In the genomic region with DNA sequence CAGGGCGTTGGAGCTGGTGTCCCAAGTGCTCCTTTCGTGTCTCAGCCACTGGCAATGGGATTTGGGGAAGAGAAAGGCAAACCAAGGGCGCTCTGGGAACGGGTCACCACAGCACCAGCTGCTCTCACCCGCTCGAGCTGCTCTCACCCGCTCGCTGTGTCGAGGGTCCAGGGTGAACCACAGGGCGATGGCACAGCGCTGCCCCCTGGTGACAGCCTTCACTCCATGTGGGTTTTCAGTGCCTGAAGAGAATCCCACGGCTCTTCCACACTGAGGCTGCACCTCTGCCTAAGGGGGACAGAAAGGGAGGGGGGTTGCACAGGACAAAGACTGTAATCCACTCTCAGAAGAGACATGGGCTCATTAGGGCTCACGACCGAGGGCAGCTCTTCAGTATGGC, we compare ENCODE assay signal across 9 cellular contexts. TPM values are rescaled to one million over a fixed set of nuclear protein-coding genes. Genes with fewer than 3 reads are reported as not detected.
A peak's percentile ranks its signal among the peaks of the same experiment; 100 is the strongest.
DNase-seq lines count a peak whose midpoint lies in the region; ATAC-seq, FAIRE-seq and TF ChIP-seq lines count a peak whose summit lies in the region.
"Had no signal": no experiment of that assay in that cellular context is flagged by ENCODE, and none has a peak within 500 bp of the region (broad histone marks: within the 10 kb centered on the region; RNA-seq: fewer than 3 reads in every experiment).

No MANE protein-coding gene starts in this region.

- no peaks in the 10 kb centered on the region for H3K9me1 ChIP-seq in keratinocyte (ENCODE audit: control insufficient read depth, extremely low read depth, insufficient read depth, low read length)

- FAIRE-seq in keratinocyte (lab: Jason Lieb, UNC) = no peak

- CTCF ChIA-PET in RWPE1 (lab: Yijun Ruan, JAX) = interaction anchor here (0.5 to 0.9 kb wide), 4 partner anchors 21 to 789 kb away, joined by 3 to 5 read pairs (median 3); no protein-coding TSS in a partner anchor

- ATAC-seq in GM19452 (IDR thresholded peaks at IDR 0.05; ENCODE audit: unreplicated experiment) (no peak), HG02798 (IDR thresholded peaks at IDR 0.05; ENCODE audit: poor library complexity, unreplicated experiment) (no peak)

- peaks cover 14 to 26% of the 10 kb centered on the region in 2 experiments for H3K36me3 ChIP-seq in keratinocyte (ENCODE audit: control insufficient read depth in 2 of 2, extremely low read depth in 1 of 2, insufficient read depth in 2 of 2, low read length in 2 of 2)

- no peak overlapping the region for H3K9ac ChIP-seq in keratinocyte (ENCODE audit: control insufficient read depth, extremely low read depth, insufficient read depth, low read length)

- dilution Hi-C loops in keratinocyte (cut with MboI; ENCODE audit: extremely low pct_ligation_motif_present, low sequenced_read_pairs) = no loop called here

- no peaks in the 10 kb centered on the region for H3K9me3 ChIP-seq in keratinocyte (ENCODE audit: control insufficient read depth, low read depth, low read length)

- H3K79me2 ChIP-seq in keratinocyte (ENCODE audit: control insufficient read depth, insufficient read depth, low read length) = no peaks in the 10 kb centered on the region

- POLR2A ChIA-PET in RWPE1 (lab: Yijun Ruan, JAX; ENCODE audit: low non-redundant PET) = no interaction called here

- intact Hi-C loops in activated T-helper 1 cell treated with anti-CD3 and anti-CD28 coated beads, Interleukin-12 subunit alpha, Interleukin-12 subunit beta, Interleukin-2, Interleukin-4 antibody, amounts not matched to agents 30 ng/mL and 10 ng/mL and 1 ng/mL, durations not matched to agents 14 hours and 24 hours and 36 hours (cut with micrococcal nuclease) = loop anchor here (1.0 to 5.0 kb wide), 3 partner anchors 169 to 600 kb away; no protein-coding TSS in a partner anchor

- no peak overlapping the region for H3K27ac Mint-ChIP-seq in activated T-helper 1 cell treated with anti-CD3 and anti-CD28 coated beads, Interleukin-12 subunit alpha, Interleukin-12 subunit beta, Interleukin-2, Interleukin-4 antibody, amounts not matched to agents 30 ng/mL and 10 ng/mL and 1 ng/mL, durations not matched to agents 14 hours and 24 hours and 36 hours
- H3K27ac Mint-ChIP-seq: activated naive CD4-positive, alpha-beta T cell treated with anti-CD3 and anti-CD28 coated beads, Interleukin-2, amount 50 U/mL, for 24 hours had no signal

- TF ChIP-seq CTCF in RWPE1 (conservative IDR thresholded peaks at IDR 0.05; ENCODE audit: low read depth) (no peak; the same call in 1 of the 2 replicates), keratinocyte (optimal IDR thresholded peaks at IDR 0.05 in 1 of 3, IDR thresholded peaks at IDR 0.05 in 1 of 3, conservative IDR thresholded peaks at IDR 0.05 in 1 of 3; ENCODE audit: extremely low read depth in 1 of 3, insufficient read depth in 2 of 3, low read length in 3 of 3) (peak; percentile 62 to 85 (median 74))

- no peak overlapping the region for H3K4me3 ChIP-seq in keratinocyte (ENCODE audit: control insufficient read depth in 2 of 3, extremely low read depth in 1 of 3, insufficient read depth in 2 of 3, low read depth in 1 of 3, low read length in 3 of 3)

- peaks cover 20% of the 10 kb centered on the region for H3K4me1 ChIP-seq in keratinocyte (ENCODE audit: control insufficient read depth, extremely low read depth, insufficient read depth, low read length)

- peak; percentile 14 for DNase-seq in activated T-helper 1 cell treated with Interleukin-2 at 50 U/mL for 16 hours (ENCODE audit: low read depth)
- no peak for DNase-seq in activated T-helper 1 cell treated with anti-CD3 and anti-CD28 coated beads, Interleukin-12 subunit alpha, Interleukin-12 subunit beta, Interleukin-2, Interleukin-4 antibody, amounts not matched to agents 30 ng/mL and 10 ng/mL and 1 ng/mL, durations not matched to agents 14 hours and 24 hours and 36 hours (ENCODE audit: low spot score)
- no peak for DNase-seq in RWPE1 (ENCODE audit: low spot score)
- peak; percentile 64 for DNase-seq in astrocyte of the hippocampus (ENCODE audit: low read depth, low spot score)
- no peak for DNase-seq in keratinocyte (ENCODE audit: low read depth, low spot score)
- peak; percentile 27 for DNase-seq in stimulated activated CD8-positive, alpha-beta memory T cell treated with anti-CD3 and anti-CD28 coated beads, Interleukin-4, amount 100 ng/mL, for 24 hours (ENCODE audit: low read depth)

- H3K4me2 ChIP-seq in keratinocyte (ENCODE audit: control insufficient read depth, extremely low read depth, insufficient read depth, low read depth, low read length) = no peak overlapping the region

- no peaks in the 10 kb centered on the region for H4K20me1 ChIP-seq in keratinocyte (ENCODE audit: control insufficient read depth, extremely low read depth, insufficient read depth, low read length)

- H3K9me3 Mint-ChIP-seq in activated T-helper 1 cell treated with anti-CD3 and anti-CD28 coated beads, Interleukin-12 subunit alpha, Interleukin-12 subunit beta, Interleukin-2, Interleukin-4 antibody, amounts not matched to agents 30 ng/mL and 10 ng/mL and 1 ng/mL, durations not matched to agents 14 hours and 24 hours and 36 hours = no peaks in the 10 kb centered on the region
- H3K9me3 Mint-ChIP-seq: activated naive CD4-positive, alpha-beta T cell treated with anti-CD3 and anti-CD28 coated beads, Interleukin-2, amount 50 U/mL, for 24 hours had no signal

- H2AFZ ChIP-seq in keratinocyte (ENCODE audit: control insufficient read depth, low read length) = no peak overlapping the region

- no peaks in the 10 kb centered on the region for H3K27me3 ChIP-seq in keratinocyte (ENCODE audit: control insufficient read depth, extremely low read depth, insufficient read depth, low read length)

- no peaks in the 10 kb centered on the region for H3K4me1 Mint-ChIP-seq in activated T-helper 1 cell treated with anti-CD3 and anti-CD28 coated beads, Interleukin-12 subunit alpha, Interleukin-12 subunit beta, Interleukin-2, Interleukin-4 antibody, amounts not matched to agents 30 ng/mL and 10 ng/mL and 1 ng/mL, durations not matched to agents 14 hours and 24 hours and 36 hours (ENCODE audit: low read depth)
- H3K4me1 Mint-ChIP-seq: activated naive CD4-positive, alpha-beta T cell treated with anti-CD3 and anti-CD28 coated beads, Interleukin-2, amount 50 U/mL, for 24 hours had no signal

- H3K27ac ChIP-seq in RWPE1 (peak overlapping the region; percentile 48), keratinocyte (ENCODE audit: control insufficient read depth, insufficient read depth, low read length) (no peak overlapping the region)

- no peaks in the 10 kb centered on the region for H3K27me3 Mint-ChIP-seq in activated T-helper 1 cell treated with anti-CD3 and anti-CD28 coated beads, Interleukin-12 subunit alpha, Interleukin-12 subunit beta, Interleukin-2, Interleukin-4 antibody, amounts not matched to agents 30 ng/mL and 10 ng/mL and 1 ng/mL, durations not matched to agents 14 hours and 24 hours and 36 hours (ENCODE audit: insufficient read depth)
- H3K27me3 Mint-ChIP-seq: activated naive CD4-positive, alpha-beta T cell treated with anti-CD3 and anti-CD28 coated beads, Interleukin-2, amount 50 U/mL, for 24 hours had no signal

- no peak overlapping the region for H3K4me3 Mint-ChIP-seq in activated T-helper 1 cell treated with anti-CD3 and anti-CD28 coated beads, Interleukin-12 subunit alpha, Interleukin-12 subunit beta, Interleukin-2, Interleukin-4 antibody, amounts not matched to agents 30 ng/mL and 10 ng/mL and 1 ng/mL, durations not matched to agents 14 hours and 24 hours and 36 hours
- H3K4me3 Mint-ChIP-seq: activated naive CD4-positive, alpha-beta T cell treated with anti-CD3 and anti-CD28 coated beads, Interleukin-2, amount 50 U/mL, for 24 hours had no signal

- peaks cover 36% of the 10 kb centered on the region for H3K36me3 Mint-ChIP-seq in activated T-helper 1 cell treated with anti-CD3 and anti-CD28 coated beads, Interleukin-12 subunit alpha, Interleukin-12 subunit beta, Interleukin-2, Interleukin-4 antibody, amounts not matched to agents 30 ng/mL and 10 ng/mL and 1 ng/mL, durations not matched to agents 14 hours and 24 hours and 36 hours (ENCODE audit: low read depth)

RNA-seq across cellular contexts. Expression of gene CLDN19, which starts 7.1 kb away (rescaled TPM):
- total RNA-seq in activated T-helper 1 cell treated with anti-CD3 and anti-CD28 coated beads, Interleukin-12 subunit alpha, Interleukin-12 subunit beta, Interleukin-2, Interleukin-4 antibody, amounts not matched to agents 30 ng/mL and 10 ng/mL and 1 ng/mL, durations not matched to agents 14 hours and 24 hours and 36 hours = not detected in 2 replicates
- polyA plus RNA-seq in keratinocyte = 0.06 TPM in 1 of 3 replicates, not detected in the others
- polyA plus RNA-seq in keratinocyte (2011; ENCODE audit: low read depth) = not detected
- polyA plus RNA-seq in keratinocyte (2011; cell fraction: cytosol; rRNA removed) = not detected in 2 replicates
- not detected in 2 replicates for polyA plus RNA-seq in keratinocyte (2011; cell fraction: nucleus; rRNA removed)
- not detected in 2 replicates for polyA plus RNA-seq in keratinocyte (2012; ENCODE audit: low replicate concordance)
- polyA minus RNA-seq in keratinocyte = 0.07 TPM in 1 of 3 replicates, not detected in the others
- not detected for polyA minus RNA-seq in keratinocyte (2011; cell fraction: cytosol; rRNA and poly(A)+ RNA removed)
- 0.16 TPM in 1 of 2 replicates, not detected in the other for polyA minus RNA-seq in keratinocyte (2011; cell fraction: nucleus; rRNA and poly(A)+ RNA removed)

RNA-seq across cellular contexts. Expression of gene P3H1, which starts 19.7 kb away (rescaled TPM):
- total RNA-seq in activated T-helper 1 cell treated with anti-CD3 and anti-CD28 coated beads, Interleukin-12 subunit alpha, Interleukin-12 subunit beta, Interleukin-2, Interleukin-4 antibody, amounts not matched to agents 30 ng/mL and 10 ng/mL and 1 ng/mL, durations not matched to agents 14 hours and 24 hours and 36 hours = 44.9 and 51.4 TPM in 2 replicates
- 24.4 to 34.1 TPM (median 34.0 TPM) in 3 replicates for polyA plus RNA-seq in keratinocyte
- polyA plus RNA-seq in keratinocyte (2011; ENCODE audit: low read depth) = 5.4 TPM
- 11.8 and 17.2 TPM in 2 replicates for polyA plus RNA-seq in keratinocyte (2011; cell fraction: cytosol; rRNA removed)
- polyA plus RNA-seq in keratinocyte (2011; cell fraction: nucleus; rRNA removed) = 72.1 and 80.9 TPM in 2 replicates
- 8.7 and 25.3 TPM in 2 replicates for polyA plus RNA-seq in keratinocyte (2012; ENCODE audit: low replicate concordance)
- 36.5 to 45.8 TPM (median 36.6 TPM) in 3 replicates for polyA minus RNA-seq in keratinocyte
- polyA minus RNA-seq in keratinocyte (2011; cell fraction: cytosol; rRNA and poly(A)+ RNA removed) = 48.2 TPM
- polyA minus RNA-seq in keratinocyte (2011; cell fraction: nucleus; rRNA and poly(A)+ RNA removed) = 53.0 and 59.9 TPM in 2 replicates

RNA-seq across cellular contexts. Expression of gene C1orf50, which starts 19.9 kb away (rescaled TPM):
- total RNA-seq in activated T-helper 1 cell treated with anti-CD3 and anti-CD28 coated beads, Interleukin-12 subunit alpha, Interleukin-12 subunit beta, Interleukin-2, Interleukin-4 antibody, amounts not matched to agents 30 ng/mL and 10 ng/mL and 1 ng/mL, durations not matched to agents 14 hours and 24 hours and 36 hours = 6.4 and 7.6 TPM in 2 replicates
- polyA plus RNA-seq in keratinocyte = 6.1 to 9.8 TPM (median 9.6 TPM) in 3 replicates
- 1.3 TPM for polyA plus RNA-seq in keratinocyte (2011; ENCODE audit: low read depth)
- 6.9 and 13.6 TPM in 2 replicates for polyA plus RNA-seq in keratinocyte (2011; cell fraction: cytosol; rRNA removed)
- 4.9 and 6.0 TPM in 2 replicates for polyA plus RNA-seq in keratinocyte (2011; cell fraction: nucleus; rRNA removed)
- polyA plus RNA-seq in keratinocyte (2012; ENCODE audit: low replicate concordance) = 2.0 and 3.2 TPM in 2 replicates
- 0.33 to 4.0 TPM (median 2.7 TPM) in 3 replicates for polyA minus RNA-seq in keratinocyte
- 1.2 TPM for polyA minus RNA-seq in keratinocyte (2011; cell fraction: cytosol; rRNA and poly(A)+ RNA removed)
- polyA minus RNA-seq in keratinocyte (2011; cell fraction: nucleus; rRNA and poly(A)+ RNA removed) = 0.95 and 1.3 TPM in 2 replicates

RNA-seq across cellular contexts. Expression of gene TMEM269, which starts 37.7 kb away (rescaled TPM):
- total RNA-seq in activated T-helper 1 cell treated with anti-CD3 and anti-CD28 coated beads, Interleukin-12 subunit alpha, Interleukin-12 subunit beta, Interleukin-2, Interleukin-4 antibody, amounts not matched to agents 30 ng/mL and 10 ng/mL and 1 ng/mL, durations not matched to agents 14 hours and 24 hours and 36 hours = 0.12 and 0.29 TPM in 2 replicates
- polyA plus RNA-seq in keratinocyte = 0.12 TPM in 1 of 3 replicates, not detected in the others
- 0.07 TPM for polyA plus RNA-seq in keratinocyte (2011; ENCODE audit: low read depth)
- polyA plus RNA-seq in keratinocyte (2011; cell fraction: cytosol; rRNA removed) = 0.02 TPM in 1 of 2 replicates, not detected in the other
- polyA plus RNA-seq in keratinocyte (2011; cell fraction: nucleus; rRNA removed) = 0.12 and 0.18 TPM in 2 replicates
- polyA plus RNA-seq in keratinocyte (2012; ENCODE audit: low replicate concordance) = 0.23 TPM in 1 of 2 replicates, not detected in the other
- not detected in 3 replicates for polyA minus RNA-seq in keratinocyte
- not detected for polyA minus RNA-seq in keratinocyte (2011; cell fraction: cytosol; rRNA and poly(A)+ RNA removed)
- polyA minus RNA-seq in keratinocyte (2011; cell fraction: nucleus; rRNA and poly(A)+ RNA removed) = not detected in 2 replicates

Comparison
In these comparisons a context has a peak if more than half of its experiments do, and no peak if none do; other contexts are left out.
1. DNase-seq: peak in activated T-helper 1 cell treated with Interleukin-2 at 50 U/mL for 16 hours (single experiment), astrocyte of the hippocampus (single experiment) and stimulated activated CD8-positive, alpha-beta memory T cell treated with anti-CD3 and anti-CD28 coated beads, Interleukin-4, amount 100 ng/mL, for 24 hours (single experiment); none in activated T-helper 1 cell treated with anti-CD3 and anti-CD28 coated beads, Interleukin-12 subunit alpha, Interleukin-12 subunit beta, Interleukin-2, Interleukin-4 antibody, amounts not matched to agents 30 ng/mL and 10 ng/mL and 1 ng/mL, durations not matched to agents 14 hours and 24 hours and 36 hours (single experiment), RWPE1 (single experiment) and keratinocyte (single experiment).